ENCODE assay signal across 18 cellular contexts in the genomic region with DNA sequence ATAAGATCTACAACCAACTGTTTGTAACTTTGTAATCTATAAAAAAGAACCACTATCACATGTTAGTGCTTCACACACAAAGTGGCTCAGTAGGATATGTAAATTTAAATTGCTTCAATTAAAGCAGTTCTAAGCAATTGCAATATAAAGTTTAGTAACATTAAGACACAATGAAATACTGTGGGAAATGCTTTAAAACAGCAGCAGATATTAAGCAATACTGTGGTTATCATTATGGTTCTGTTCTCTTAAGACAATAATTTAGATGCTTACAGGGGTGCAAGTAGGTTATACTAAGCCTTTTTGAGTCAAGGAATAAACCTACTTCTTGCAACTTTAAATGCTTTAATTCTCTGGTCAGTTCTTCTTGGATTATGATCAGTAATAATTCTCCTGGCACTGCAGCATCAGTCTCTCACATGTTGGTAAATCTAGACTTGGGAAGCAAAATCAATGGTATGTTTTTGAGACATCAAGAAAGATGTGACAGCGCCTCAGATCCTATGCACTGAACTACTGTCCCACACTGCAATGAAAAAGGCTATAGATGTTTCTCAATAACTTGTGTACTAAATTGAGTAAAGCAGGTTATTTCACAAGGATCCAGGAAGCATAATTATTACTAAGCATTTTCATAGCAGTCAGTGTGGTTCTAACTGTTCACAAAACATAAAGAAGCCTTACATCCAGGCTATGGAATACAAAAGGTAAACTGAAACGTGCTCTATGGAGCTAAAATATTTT.
"Had no signal": no experiment of that assay in that cellular context is flagged by ENCODE, and none has a peak within 500 bp of the region (broad histone marks: within the 10 kb centered on the region; RNA-seq: fewer than 3 reads in every experiment).

No MANE protein-coding gene starts in this region.

- DNase-seq: activated CD4-positive, alpha-beta T cell treated with anti-CD3 and anti-CD28 coated beads, Interleukin-2, amount 10 ng/mL, durations not matched to agents 24 days and 14 days; activated CD8-positive, alpha-beta T cell treated with anti-CD3 and anti-CD28 coated beads, Interleukin-2, amount 10 ng/mL, durations not matched to agents 7 days and 5 days; activated naive CD4-positive, alpha-beta T cell treated with anti-CD3 and anti-CD28 coated beads, Interleukin-2, amount 10 ng/mL, durations not matched to agents 7 days and 5 days; activated T-cell treated with anti-CD3 and anti-CD28 coated beads, Interleukin-2, amount 50 U/mL, for 24 hours; effector CD4-positive, alpha-beta T cell; gastrocnemius medialis; head of caudate nucleus; kidney; left ventricle myocardium inferior; naive thymus-derived CD8-positive, alpha-beta T cell; pancreas; right lobe of liver; small intestine; stimulated activated CD4-positive, alpha-beta T cell treated with anti-CD3 and anti-CD28 coated beads, Interleukin-4, amount 100 ng/mL, for 1 hour; stimulated activated naive CD8-positive, alpha-beta T cell treated with anti-CD3 and anti-CD28 coated beads, Interleukin-15, amount 100 ng/mL, for 72 hours; T1000; trophoblast cell had no signal

- H3K4me3 ChIP-seq: gastrocnemius medialis, left ventricle myocardium inferior, pancreas, right lobe of liver had no signal

- ATAC-seq: activated CD8-positive, alpha-beta T cell treated with anti-CD3 and anti-CD28 coated beads, Interleukin-2, amount 10 ng/mL, durations not matched to agents 7 days and 5 days; esophagus mucosa; gastrocnemius medialis; naive thymus-derived CD8-positive, alpha-beta T cell; pancreas; right lobe of liver; stimulated activated naive CD8-positive, alpha-beta T cell treated with anti-CD3 and anti-CD28 coated beads, Interleukin-15, amount 100 ng/mL, for 72 hours had no signal

- H3K4me1 ChIP-seq: gastrocnemius medialis, left ventricle myocardium inferior, pancreas, right lobe of liver had no signal

- H3K9me3 ChIP-seq: gastrocnemius medialis, pancreas, right lobe of liver had no signal

- H3K27ac ChIP-seq: gastrocnemius medialis, left ventricle myocardium inferior, pancreas, right lobe of liver had no signal

- H3K36me3 ChIP-seq: gastrocnemius medialis, left ventricle myocardium inferior, pancreas, right lobe of liver had no signal

- H3K27me3 ChIP-seq: gastrocnemius medialis, pancreas, right lobe of liver had no signal
